ENCODE assay signal across 19 cellular contexts in genomic region chr15:71512281-71513016, GRCh38.
A peak's percentile ranks its signal among the peaks of the same experiment; 100 is the strongest.
DNase-seq lines count a peak whose midpoint lies in the region; ATAC-seq, FAIRE-seq and TF ChIP-seq lines count a peak whose summit lies in the region.
"Had no signal": no experiment of that assay in that cellular context is flagged by ENCODE, and none has a peak within 500 bp of the region (broad histone marks: within the 10 kb centered on the region; RNA-seq: fewer than 3 reads in every experiment).

No MANE protein-coding gene starts in this region.

- peak overlapping the region; percentile 4 for H3K4me3 Mint-ChIP-seq in glutamatergic neuron (ENCODE audit: unreplicated experiment)
- no peak overlapping the region for H3K4me3 Mint-ChIP-seq in activated CD8-positive, alpha-beta T cell treated with anti-CD3 and anti-CD28 coated beads, Interleukin-2, amount 10 ng/mL, durations not matched to agents 7 days and 5 days
- H3K4me3 Mint-ChIP-seq: IgD-negative memory B cell; stimulated activated naive CD8-positive, alpha-beta T cell treated with anti-CD3 and anti-CD28 coated beads, Interleukin-15, Interleukin-2, amounts not matched to agents 100 ng/mL and 50 ng/mL, for 24 hours had no signal

- H3K36me3 ChIP-seq in small intestine (ENCODE audit: control insufficient read depth in 2 of 2, insufficient read depth in 2 of 2, low read length in 2 of 2) = no peaks in the 10 kb centered on the region
- H3K36me3 ChIP-seq: esophagus muscularis mucosa had no signal

- POLR2A ChIA-PET in HEK293T (lab: Yijun Ruan, JAX) = no interaction called here
- POLR2A ChIA-PET in activated CD8-positive, alpha-beta T cell treated with anti-CD3 and anti-CD28 coated beads, Interleukin-2, amount 10 ng/mL, durations not matched to agents 7 days and 5 days (lab: Charles Lee) = no interaction called here

- H3K27ac ChIP-seq in small intestine (ENCODE audit: low read depth in 1 of 2, low read length in 1 of 2) = no peak overlapping the region
- H3K27ac ChIP-seq: esophagus muscularis mucosa, heart right ventricle had no signal

- peaks cover 0 to 4% of the 10 kb centered on the region in 2 donors for H3K4me1 ChIP-seq in small intestine (ENCODE audit: control insufficient read depth in 2 of 2, insufficient read depth in 1 of 2, low read depth in 1 of 2, low read length in 1 of 2)

- FAIRE-seq in small intestine (lab: Jason Lieb, UNC) = no peak
- FAIRE-seq: D721Med, RCC 7860 had no signal

- H3K27me3 ChIP-seq in small intestine (ENCODE audit: control insufficient read depth in 2 of 2, insufficient read depth in 2 of 2, low read length in 2 of 2) = no peaks in the 10 kb centered on the region
- H3K27me3 ChIP-seq: esophagus muscularis mucosa, heart right ventricle had no signal

- H3K9me3 ChIP-seq in small intestine (ENCODE audit: control insufficient read depth, low read depth) = no peaks in the 10 kb centered on the region
- H3K9me3 ChIP-seq: esophagus muscularis mucosa, heart right ventricle had no signal

- no peaks in the 10 kb centered on the region for H3K9me3 Mint-ChIP-seq in glutamatergic neuron (ENCODE audit: unreplicated experiment)
- H3K9me3 Mint-ChIP-seq in activated CD8-positive, alpha-beta T cell treated with anti-CD3 and anti-CD28 coated beads, Interleukin-2, amount 10 ng/mL, durations not matched to agents 7 days and 5 days (ENCODE audit: insufficient read depth) = no peaks in the 10 kb centered on the region
- H3K9me3 Mint-ChIP-seq: IgD-negative memory B cell; stimulated activated naive CD8-positive, alpha-beta T cell treated with anti-CD3 and anti-CD28 coated beads, Interleukin-15, Interleukin-2, amounts not matched to agents 100 ng/mL and 50 ng/mL, for 24 hours had no signal

- H3K27ac Mint-ChIP-seq in glutamatergic neuron (ENCODE audit: unreplicated experiment) = no peak overlapping the region
- no peak overlapping the region for H3K27ac Mint-ChIP-seq in activated CD8-positive, alpha-beta T cell treated with anti-CD3 and anti-CD28 coated beads, Interleukin-2, amount 10 ng/mL, durations not matched to agents 7 days and 5 days
- H3K27ac Mint-ChIP-seq: IgD-negative memory B cell; stimulated activated naive CD8-positive, alpha-beta T cell treated with anti-CD3 and anti-CD28 coated beads, Interleukin-15, Interleukin-2, amounts not matched to agents 100 ng/mL and 50 ng/mL, for 24 hours had no signal

- WGBS in small intestine, 3 donors = 44 to 51% (median 49%) methylated on average over 11 of the region's 11 CpGs

- CTCF ChIA-PET in HEK293T (lab: Yijun Ruan, JAX) = interaction anchor here (1.1 kb wide), 1 partner anchor 27 kb away, joined by 3 read pairs; no protein-coding TSS in a partner anchor
- CTCF ChIA-PET in activated CD8-positive, alpha-beta T cell treated with anti-CD3 and anti-CD28 coated beads, Interleukin-2, amount 10 ng/mL, durations not matched to agents 7 days and 5 days (lab: Charles Lee) = no interaction called here

- H3K27me3 Mint-ChIP-seq in glutamatergic neuron (ENCODE audit: unreplicated experiment) = no peaks in the 10 kb centered on the region
- peaks cover 13% of the 10 kb centered on the region for H3K27me3 Mint-ChIP-seq in activated CD8-positive, alpha-beta T cell treated with anti-CD3 and anti-CD28 coated beads, Interleukin-2, amount 10 ng/mL, durations not matched to agents 7 days and 5 days (ENCODE audit: low read depth)

- H3K4me1 Mint-ChIP-seq in glutamatergic neuron (ENCODE audit: low read depth, unreplicated experiment) = peaks cover 14% of the 10 kb centered on the region
- no peaks in the 10 kb centered on the region for H3K4me1 Mint-ChIP-seq in activated CD8-positive, alpha-beta T cell treated with anti-CD3 and anti-CD28 coated beads, Interleukin-2, amount 10 ng/mL, durations not matched to agents 7 days and 5 days (ENCODE audit: low read depth)
- H3K4me1 Mint-ChIP-seq: IgD-negative memory B cell had no signal

- no peak for ATAC-seq in activated CD8-positive, alpha-beta T cell treated with anti-CD3 and anti-CD28 coated beads, Interleukin-2, amount 10 ng/mL, durations not matched to agents 7 days and 5 days
- ATAC-seq in HG03135 (IDR thresholded peaks at IDR 0.05; ENCODE audit: unreplicated experiment) = no peak
- ATAC-seq: heart right ventricle had no signal

- no peaks in the 10 kb centered on the region for H3K36me3 Mint-ChIP-seq in glutamatergic neuron (ENCODE audit: unreplicated experiment)
- H3K36me3 Mint-ChIP-seq in activated CD8-positive, alpha-beta T cell treated with anti-CD3 and anti-CD28 coated beads, Interleukin-2, amount 10 ng/mL, durations not matched to agents 7 days and 5 days (ENCODE audit: low read depth) = no peaks in the 10 kb centered on the region

- peak; percentile 63 for DNase-seq in HEK293T (ENCODE audit: extremely low spot score)
- peak; percentile 82 for DNase-seq in NCI-H2227 (lab: John Stamatoyannopoulos, UW; ENCODE audit: unreplicated experiment)
- no peak for DNase-seq in glutamatergic neuron
- DNase-seq in renal cortical epithelial cell (ENCODE audit: low read depth) = peak; percentile 22
- no peak for DNase-seq in AG08395 (ENCODE audit: low spot score)
- no peak for DNase-seq in small intestine
- no peak for DNase-seq in activated CD8-positive, alpha-beta T cell treated with anti-CD3 and anti-CD28 coated beads, Interleukin-2, amount 10 ng/mL, durations not matched to agents 7 days and 5 days
- DNase-seq: AML-193; GF-D8; HCEC 1CT; heart right ventricle; NCI-H1105; stimulated activated CD4-positive, alpha-beta T cell treated with anti-CD3 and anti-CD28 coated beads, Interleukin-12 subunit alpha, Interleukin-12 subunit beta, amount 100 ng/mL, for 4 hours had no signal

- no peak overlapping the region for H3K4me3 ChIP-seq in small intestine (ENCODE audit: low read depth in 1 of 2, low read length in 2 of 2)
- H3K4me3 ChIP-seq: esophagus muscularis mucosa, heart right ventricle had no signal

- TF ChIP-seq CTCF in glutamatergic neuron (IDR thresholded peaks at IDR 0.05; ENCODE audit: partially characterized antibody, unreplicated experiment) = no peak

TF ChIP-seq in HEK293T, 16 proteins besides CTCF, POLR2A, EP300 and RAD21:
- TF ChIP-seq FOXA1 (IDR thresholded peaks at IDR 0.05) (peak; percentile 54; the same call in 1 of the 2 replicates), ZNF384 (IDR thresholded peaks at IDR 0.05) (peak; percentile 88), FOXM1 (IDR thresholded peaks at IDR 0.05; ENCODE audit: borderline replicate concordance) (peak; percentile 72; the same call in 1 of the 2 replicates), PKNOX1 (IDR thresholded peaks at IDR 0.05) (peak; percentile 93), L3MBTL2 (conservative IDR thresholded peaks at IDR 0.05) (no peak), NFRKB (IDR thresholded peaks at IDR 0.05) (no peak), FOXK2 (IDR thresholded peaks at IDR 0.05) (no peak), TARDBP (IDR thresholded peaks at IDR 0.05) (no peak), BHLHE40 (IDR thresholded peaks at IDR 0.05; ENCODE audit: borderline replicate concordance) (no peak), CTBP1 (IDR thresholded peaks at IDR 0.05; ENCODE audit: borderline replicate concordance) (peak; percentile 89), ELF4 (IDR thresholded peaks at IDR 0.05) (no peak), LEF1 (IDR thresholded peaks at IDR 0.05; ENCODE audit: borderline replicate concordance) (peak; percentile 41; the same call in 1 of the 2 replicates), HDGF (IDR thresholded peaks at IDR 0.05; ENCODE audit: borderline replicate concordance) (no peak), SP1 (IDR thresholded peaks at IDR 0.05) (no peak), SUZ12 (IDR thresholded peaks at IDR 0.05) (no peak), ARNT (IDR thresholded peaks at IDR 0.05) (0 out of 2 replicates have a peak, but pooled peaks have one; percentile 14)
TF ChIP-seq in HEK293T: peak in this region for 7.

Comparison
In these comparisons a context has a peak if more than half of its experiments do, and no peak if none do; other contexts are left out.
1. DNase-seq: peak in HEK293T (single experiment), NCI-H2227 (single experiment) and renal cortical epithelial cell (single experiment); none in glutamatergic neuron (single experiment), AG08395 (single experiment), small intestine (single experiment) and activated CD8-positive, alpha-beta T cell treated with anti-CD3 and anti-CD28 coated beads, Interleukin-2, amount 10 ng/mL, durations not matched to agents 7 days and 5 days (single experiment).